ENCODE assay signal across 11 cellular contexts in genomic region chr5:139105621-139106071, GRCh38.
DNase-seq lines count a peak whose midpoint lies in the region; ATAC-seq and TF ChIP-seq lines count a peak whose summit lies in the region.
"Had no signal": no experiment of that assay in that cellular context is flagged by ENCODE, and none has a peak within 500 bp of the region (broad histone marks: within the 10 kb centered on the region; RNA-seq: fewer than 3 reads in every experiment).

No MANE protein-coding gene starts in this region.

- TF ChIP-seq CTCF in GM13976 (IDR thresholded peaks at IDR 0.05; ENCODE audit: borderline replicate concordance, control extremely low read depth, extremely low read depth, insufficient read depth, missing control alignments) = no peak

- in situ Hi-C loops in GM13976 (cut with MboI; ENCODE audit: low sequenced_read_pairs, unreplicated experiment) = no loop called here

- ATAC-seq in GM21723 (IDR thresholded peaks at IDR 0.05; ENCODE audit: unreplicated experiment) = no peak
- ATAC-seq in GM21786 (IDR thresholded peaks at IDR 0.05; ENCODE audit: unreplicated experiment) = no peak

- DNase-seq in NCI-H1417 (lab: John Stamatoyannopoulos, UW) (peak; percentile 46 to 94 (median 73)), NCI-H82 treated with DMSO at 0.1 percent for 48 hours (lab: John Stamatoyannopoulos, UW; ENCODE audit: unreplicated experiment) (peak; percentile 85), inferior parietal cortex (ENCODE audit: extremely low spot score) (peak; percentile 63), GM13976 (ENCODE audit: low spot score) (no peak)
- DNase-seq in activated CD4-positive, CD25-positive, alpha-beta regulatory T cell (lab: John Stamatoyannopoulos, UW) = no peak
- DNase-seq: activated CD4-positive, alpha-beta T cell treated with anti-CD3 and anti-CD28 coated beads for 48 hours; OCI-M1 had no signal

- H3K27ac ChIP-seq in temporal lobe (ENCODE audit: low read depth, low read length) = peak overlapping the region; percentile 81
- H3K27ac ChIP-seq: HL-60 had no signal

Comparison
In these comparisons a context has a peak if more than half of its experiments do, and no peak if none do; other contexts are left out.
1. DNase-seq: peak in NCI-H1417 (3 of 3), NCI-H82 treated with DMSO at 0.1 percent for 48 hours (single experiment) and inferior parietal cortex (single experiment); none in GM13976 (single experiment) and activated CD4-positive, CD25-positive, alpha-beta regulatory T cell (0 of 4).